9 cellular contexts compared by ENCODE assay signal in genomic region chr17:79874329-79874981, GRCh38. TPM values are rescaled to one million over a fixed set of nuclear protein-coding genes. Genes with fewer than 3 reads are reported as not detected.
DNase-seq lines count a peak whose midpoint lies in the region; ATAC-seq, FAIRE-seq and TF ChIP-seq lines count a peak whose summit lies in the region.
"Had no signal": no experiment of that assay in that cellular context is flagged by ENCODE, and none has a peak within 500 bp of the region (broad histone marks: within the 10 kb centered on the region; RNA-seq: fewer than 3 reads in every experiment).

No MANE protein-coding gene starts in this region.

- DNase-seq in heart left ventricle (no peak), right cardiac atrium (no peak), kidney (no peak), tibial artery (no peak), pons (ENCODE audit: low spot score) (no peak)
- DNase-seq in activated naive CD8-positive, alpha-beta T cell treated with anti-CD3 and anti-CD28 coated beads, Interleukin-2, amount 50 U/mL, for 24 hours, result peak; percentile 11
- DNase-seq in activated CD4-positive, CD25-positive, alpha-beta regulatory T cell (lab: John Stamatoyannopoulos, UW), result no peak

- no peaks in the 10 kb centered on the region for H3F3A ChIP-seq in Loucy (ENCODE audit: low read depth)

- H3K27ac Mint-ChIP-seq in activated naive CD8-positive, alpha-beta T cell treated with anti-CD3 and anti-CD28 coated beads, Interleukin-2, amount 50 U/mL, for 24 hours, result no peak overlapping the region
- H3K27ac Mint-ChIP-seq: activated naive CD8-positive, alpha-beta T cell had no signal

- H3K36me3 ChIP-seq in heart left ventricle, result no peaks in the 10 kb centered on the region
- H3K36me3 ChIP-seq in Loucy (ENCODE audit: insufficient read depth, low read length), result no peaks in the 10 kb centered on the region
- no peaks in the 10 kb centered on the region for H3K36me3 ChIP-seq in kidney (ENCODE audit: control insufficient read depth in 1 of 2, insufficient read depth in 2 of 2, low read length in 2 of 2)
- no peaks in the 10 kb centered on the region for H3K36me3 ChIP-seq in tibial artery

- no peaks in the 10 kb centered on the region for H3K79me2 ChIP-seq in Loucy (ENCODE audit: insufficient read depth, low read length)

- no peaks in the 10 kb centered on the region for H3K4me1 Mint-ChIP-seq in activated naive CD8-positive, alpha-beta T cell treated with anti-CD3 and anti-CD28 coated beads, Interleukin-2, amount 50 U/mL, for 24 hours

- peaks cover 7% of the 10 kb centered on the region for H3K27me3 Mint-ChIP-seq in activated naive CD8-positive, alpha-beta T cell treated with anti-CD3 and anti-CD28 coated beads, Interleukin-2, amount 50 U/mL, for 24 hours

- ATAC-seq in heart left ventricle (no peak), right cardiac atrium (no peak)
- no peak for ATAC-seq in activated naive CD8-positive, alpha-beta T cell treated with anti-CD3 and anti-CD28 coated beads, Interleukin-2, amount 50 U/mL, for 24 hours

- no peak overlapping the region for H3K4me2 ChIP-seq in Loucy (ENCODE audit: low read depth, low read length, poor library complexity, severe bottlenecking)

- H3K9me3 ChIP-seq in heart left ventricle (no peaks in the 10 kb centered on the region), right cardiac atrium (ENCODE audit: control insufficient read depth, low read length) (no peaks in the 10 kb centered on the region), Loucy (ENCODE audit: insufficient read depth, low read depth, low read length) (no peaks in the 10 kb centered on the region), kidney (ENCODE audit: control insufficient read depth in 1 of 2, low read length in 2 of 2) (no peaks in the 10 kb centered on the region), tibial artery (no peaks in the 10 kb centered on the region)

- H2AFZ ChIP-seq in Loucy (ENCODE audit: low read length), result no peak overlapping the region; the same call in 1 of the 2 replicates

- no peaks in the 10 kb centered on the region for H3K4me1 ChIP-seq in heart left ventricle
- H3K4me1 ChIP-seq in right cardiac atrium (ENCODE audit: control insufficient read depth, insufficient read depth, low read length), result no peaks in the 10 kb centered on the region
- H3K4me1 ChIP-seq in Loucy (ENCODE audit: insufficient read depth, low read length, poor library complexity, severe bottlenecking), result no peaks in the 10 kb centered on the region
- no peaks in the 10 kb centered on the region for H3K4me1 ChIP-seq in kidney (ENCODE audit: control insufficient read depth in 1 of 2, insufficient read depth in 1 of 2, low read depth in 1 of 2, low read length in 2 of 2)
- no peaks in the 10 kb centered on the region for H3K4me1 ChIP-seq in tibial artery

- TF ChIP-seq CTCF in heart left ventricle (IDR thresholded peaks at IDR 0.05) (peak in 11 of 12 donors; percentile 28 to 59 (median 43)), Loucy (conservative IDR thresholded peaks at IDR 0.05; ENCODE audit: low read length) (peak; percentile 73), kidney (IDR thresholded peaks at IDR 0.05; ENCODE audit: borderline replicate concordance, extremely low read depth, insufficient read depth) (peak; percentile 43), tibial artery (IDR thresholded peaks at IDR 0.05) (peak in 1 of 2 experiments; percentile 28)

- no peak for TF ChIP-seq POLR2A in heart left ventricle (IDR thresholded peaks at IDR 0.05)

- FAIRE-seq in kidney (lab: Jason Lieb, UNC), result peak; percentile 32

- H3K36me3 Mint-ChIP-seq in activated naive CD8-positive, alpha-beta T cell treated with anti-CD3 and anti-CD28 coated beads, Interleukin-2, amount 50 U/mL, for 24 hours (ENCODE audit: low read depth), result no peaks in the 10 kb centered on the region
- H3K36me3 Mint-ChIP-seq: activated naive CD8-positive, alpha-beta T cell had no signal

- intact Hi-C loops in heart left ventricle (cut with DNase I) (loop anchor here in 1 of 10 donors (5.0 kb wide), 1 partner anchor 57 kb away; no protein-coding TSS in a partner anchor), right cardiac atrium (cut with DNase I) (no loop called here), kidney (cut with DNase I) (no loop called here), tibial artery (cut with DNase I; ENCODE audit: low total_unique reads) (no loop called here)

- no peaks in the 10 kb centered on the region for H4K20me1 ChIP-seq in Loucy (ENCODE audit: insufficient read depth, low read length, poor library complexity, severe bottlenecking)

- H3K27ac ChIP-seq in heart left ventricle (no peak overlapping the region), right cardiac atrium (ENCODE audit: low read length) (no peak overlapping the region), kidney (ENCODE audit: low read depth in 2 of 2, low read length in 2 of 2) (no peak overlapping the region), tibial artery (no peak overlapping the region)

- H3K9me3 Mint-ChIP-seq in activated naive CD8-positive, alpha-beta T cell treated with anti-CD3 and anti-CD28 coated beads, Interleukin-2, amount 50 U/mL, for 24 hours, result no peaks in the 10 kb centered on the region

- H3K9ac ChIP-seq in Loucy (ENCODE audit: low read depth, low read length, poor library complexity, severe bottlenecking), result no peak overlapping the region
- H3K9ac ChIP-seq in kidney (ENCODE audit: low read length in 2 of 2), result no peak overlapping the region

- no peak overlapping the region for H3K4me3 ChIP-seq in heart left ventricle
- H3K4me3 ChIP-seq in right cardiac atrium (ENCODE audit: low read length), result no peak overlapping the region
- H3K4me3 ChIP-seq in Loucy (ENCODE audit: low read length, poor library complexity, severe bottlenecking), result no peak overlapping the region
- no peak overlapping the region for H3K4me3 ChIP-seq in kidney (ENCODE audit: low read length in 2 of 2)
- H3K4me3 ChIP-seq in tibial artery, result no peak overlapping the region

- peaks cover 0 to 16% (median 4%) of the 10 kb centered on the region in 9 donors for H3K27me3 ChIP-seq in heart left ventricle
- no peaks in the 10 kb centered on the region for H3K27me3 ChIP-seq in right cardiac atrium (ENCODE audit: control insufficient read depth, insufficient read depth)
- H3K27me3 ChIP-seq in Loucy (ENCODE audit: insufficient read depth, low read length, poor library complexity, severe bottlenecking), result no peaks in the 10 kb centered on the region
- H3K27me3 ChIP-seq in tibial artery, result peaks cover 0 to 55% of the 10 kb centered on the region in 2 donors

- H3K9me2 ChIP-seq in Loucy (replicated peaks; ENCODE audit: low read depth, low read length), result no peaks in the 10 kb centered on the region

- H3K4me3 Mint-ChIP-seq in activated naive CD8-positive, alpha-beta T cell treated with anti-CD3 and anti-CD28 coated beads, Interleukin-2, amount 50 U/mL, for 24 hours, result no peak overlapping the region
- H3K4me3 Mint-ChIP-seq: activated naive CD8-positive, alpha-beta T cell had no signal

- WGBS in heart left ventricle, 4 donors, result 41 to 51% (median 44%) methylated on average over 6 of the region's 6 CpGs
- WGBS in right cardiac atrium, result 45% methylated on average over 6 of the region's 6 CpGs

RNA-seq across cellular contexts. Expression of gene CBX4, which starts 35.2 kb away (rescaled TPM):
- total RNA-seq in heart left ventricle, result 10 to 100 TPM; 16.7 to 41.1 (median 26.9) TPM
- 10 to 100 TPM; 10.9 to 14.2 TPM for polyA plus RNA-seq in heart left ventricle
- total RNA-seq in right cardiac atrium, result 10 to 100 TPM; 26.9 to 32.6 (median 30.3) TPM
- polyA plus RNA-seq in right cardiac atrium, result 19.8 TPM
- total RNA-seq in kidney, result 26.8 TPM
- 7.1 TPM for polyA plus RNA-seq in kidney (ENCODE audit: insufficient read depth, low read depth, low replicate concordance)
